In genomic region chr10:4197676-4198075, GRCh38 we compare ENCODE assay signal across 18 cellular contexts.
"Had no signal": no experiment of that assay in that cellular context is flagged by ENCODE, and none has a peak within 500 bp of the region (broad histone marks: within the 10 kb centered on the region; RNA-seq: fewer than 3 reads in every experiment).

No MANE protein-coding gene starts in this region.

- H3K27me3 ChIP-seq: neural progenitor cell, spleen, upper lobe of left lung had no signal

- DNase-seq: activated CD4-positive, alpha-beta T cell treated with anti-CD3 and anti-CD28 coated beads for 36 hours; activated CD4-positive, alpha-beta T cell treated with anti-CD3 and anti-CD28 coated beads, Interleukin-2, amount 50 U/mL, for 48 hours; activated T-cell treated with anti-CD3 and anti-CD28 coated beads for 4 hours; effector memory CD8-positive, alpha-beta T cell; hypothalamus; islet precursor cell; mammary epithelial cell; midbrain; naive B cell; spleen; stimulated activated naive B cell treated with anti-CD40 and anti-IgM and Interleukin-4, amounts not matched to agents 10 μg/mL and 1 μg/mL and 100 μg/mL, for 72 hours; upper lobe of left lung had no signal

- ATAC-seq: effector memory CD8-positive, alpha-beta T cell; left lobe of liver; stimulated activated naive B cell treated with anti-CD40 and anti-IgM and Interleukin-4, amounts not matched to agents 10 μg/mL and 1 μg/mL and 100 μg/mL, for 72 hours had no signal

- H3K9ac ChIP-seq: neural progenitor cell had no signal

- H2AFZ ChIP-seq: neural progenitor cell had no signal

- H3K4me2 ChIP-seq: neural progenitor cell had no signal

- H3K36me3 Mint-ChIP-seq: activated naive CD8-positive, alpha-beta T cell; neural progenitor cell; stimulated activated naive B cell treated with anti-CD40 and anti-IgM and Interleukin-4, amounts not matched to agents 10 μg/mL and 1 μg/mL and 100 μg/mL, for 72 hours had no signal

- H3K36me3 ChIP-seq: neural progenitor cell, prostate gland, spleen, upper lobe of left lung had no signal

- H3K27ac Mint-ChIP-seq: activated CD4-positive, alpha-beta T cell treated with anti-CD3 and anti-CD28 coated beads for 36 hours; activated naive CD8-positive, alpha-beta T cell; activated T-helper 1 cell treated with anti-CD3 and anti-CD28 coated beads, Interleukin-12 subunit alpha, Interleukin-12 subunit beta, Interleukin-2, Interleukin-4 antibody, amounts not matched to agents 30 ng/mL and 10 ng/mL and 1 ng/mL, durations not matched to agents 14 hours and 24 hours and 36 hours; neural progenitor cell; stimulated activated naive B cell treated with anti-CD40 and anti-IgM and Interleukin-4, amounts not matched to agents 10 μg/mL and 1 μg/mL and 100 μg/mL, for 72 hours; T-helper 2 cell treated with Interferon-gamma antibody and Interleukin-4, amounts not matched to agents 5 μg/mL and 100 μg/mL, for 36 hours had no signal

- H3K27ac ChIP-seq: neural progenitor cell, spleen had no signal

- H3K4me3 ChIP-seq: neural progenitor cell, prostate gland, spleen, upper lobe of left lung had no signal

- H3K27me3 Mint-ChIP-seq: activated CD4-positive, alpha-beta T cell treated with anti-CD3 and anti-CD28 coated beads for 36 hours; activated naive CD8-positive, alpha-beta T cell had no signal

- H3K9me3 ChIP-seq: prostate gland, spleen, upper lobe of left lung had no signal

- H3K9me3 Mint-ChIP-seq: activated T-helper 1 cell treated with anti-CD3 and anti-CD28 coated beads, Interleukin-12 subunit alpha, Interleukin-12 subunit beta, Interleukin-2, Interleukin-4 antibody, amounts not matched to agents 30 ng/mL and 10 ng/mL and 1 ng/mL, durations not matched to agents 14 hours and 24 hours and 36 hours; effector memory CD8-positive, alpha-beta T cell; naive B cell; neural progenitor cell; stimulated activated naive B cell treated with anti-CD40 and anti-IgM and Interleukin-4, amounts not matched to agents 10 μg/mL and 1 μg/mL and 100 μg/mL, for 72 hours; T-helper 2 cell treated with Interferon-gamma antibody and Interleukin-4, amounts not matched to agents 5 μg/mL and 100 μg/mL, for 36 hours had no signal

- H3K4me1 ChIP-seq: neural progenitor cell, prostate gland had no signal

- H3K4me3 Mint-ChIP-seq: activated CD4-positive, alpha-beta T cell treated with anti-CD3 and anti-CD28 coated beads for 36 hours; activated naive CD8-positive, alpha-beta T cell; activated T-helper 1 cell treated with anti-CD3 and anti-CD28 coated beads, Interleukin-12 subunit alpha, Interleukin-12 subunit beta, Interleukin-2, Interleukin-4 antibody, amounts not matched to agents 30 ng/mL and 10 ng/mL and 1 ng/mL, durations not matched to agents 14 hours and 24 hours and 36 hours; effector memory CD8-positive, alpha-beta T cell; naive B cell; neural progenitor cell; stimulated activated naive B cell treated with anti-CD40 and anti-IgM and Interleukin-4, amounts not matched to agents 10 μg/mL and 1 μg/mL and 100 μg/mL, for 72 hours; T-helper 2 cell treated with Interferon-gamma antibody and Interleukin-4, amounts not matched to agents 5 μg/mL and 100 μg/mL, for 36 hours had no signal
